ENCODE assay signal across 17 cellular contexts in the genomic region with DNA sequence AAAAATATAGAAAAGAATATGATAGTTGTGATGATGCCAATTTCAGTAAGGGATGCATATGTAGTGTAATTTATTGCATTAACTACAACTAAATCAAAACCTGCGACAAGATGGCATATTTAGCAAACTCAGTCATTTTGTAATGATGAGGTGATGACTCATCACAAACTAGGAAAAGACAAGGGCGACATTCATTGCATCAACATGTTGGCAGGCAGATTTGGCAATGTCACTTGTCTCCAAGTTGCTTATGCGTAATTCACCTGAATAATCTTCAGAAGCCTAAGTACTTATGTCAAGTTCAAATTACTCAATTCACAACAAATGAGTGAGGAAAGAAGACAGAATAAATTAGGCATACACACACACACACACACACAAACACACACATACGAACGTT.
DNase-seq lines count a peak whose midpoint lies in the region; ATAC-seq and TF ChIP-seq lines count a peak whose summit lies in the region.
"Had no signal": no experiment of that assay in that cellular context is flagged by ENCODE, and none has a peak within 500 bp of the region (broad histone marks: within the 10 kb centered on the region; RNA-seq: fewer than 3 reads in every experiment).

No MANE protein-coding gene starts in this region.

- no peaks in the 10 kb centered on the region for H4K20me1 ChIP-seq in SK-N-SH (ENCODE audit: insufficient read depth)

- H3K9me2 ChIP-seq in SK-N-SH = no peaks in the 10 kb centered on the region

- no peak overlapping the region for H3K27ac ChIP-seq in SK-N-SH (ENCODE audit: low read depth in 2 of 2, low read length in 1 of 2)
- H3K27ac ChIP-seq: neural progenitor cell, thyroid gland had no signal

- no peak overlapping the region for H3K4me2 ChIP-seq in SK-N-SH
- H3K4me2 ChIP-seq: neural progenitor cell had no signal

- H3K27me3 ChIP-seq in SK-N-SH (ENCODE audit: insufficient read depth) = no peaks in the 10 kb centered on the region
- H3K27me3 ChIP-seq: neural progenitor cell, thyroid gland had no signal

- TF ChIP-seq RAD21 in SK-N-SH (IDR thresholded peaks at IDR 0.05; ENCODE audit: low read length) = no peak

- TF ChIP-seq CTCF in SK-N-SH (IDR thresholded peaks at IDR 0.05) (no peak), NB4 (IDR thresholded peaks at IDR 0.05; ENCODE audit: low read depth, low read length) (no peak), epithelial cell of esophagus (IDR thresholded peaks at IDR 0.05; ENCODE audit: insufficient read depth, low read depth, low read length, missing control alignments) (no peak)

- H3F3A ChIP-seq in SK-N-SH (replicated peaks; ENCODE audit: insufficient read depth) = no peaks in the 10 kb centered on the region

- POLR2A ChIA-PET in SK-N-SH (lab: Yijun Ruan, JAX) = no interaction called here

- DNase-seq in SK-N-SH (no peak), NB4 (ENCODE audit: low read depth) (peak; percentile 56), epithelial cell of esophagus (ENCODE audit: low read depth) (peak; percentile 77), renal cortical epithelial cell (ENCODE audit: low read depth) (peak; percentile 28), NCI-H128 (lab: John Stamatoyannopoulos, UW; ENCODE audit: unreplicated experiment) (no peak), NCI-H2171 (lab: John Stamatoyannopoulos, UW) (no peak), NCI-H1930 (lab: John Stamatoyannopoulos, UW) (no peak)
- DNase-seq: activated CD4-positive, alpha-beta T cell treated with anti-CD3 and anti-CD28 coated beads, Interleukin-2, amount 10 ng/mL, durations not matched to agents 7 days and 5 days; activated CD8-positive, alpha-beta memory T cell treated with anti-CD3 and anti-CD28 coated beads, Interleukin-2, amount 50 U/mL, for 48 hours; activated gamma-delta T cell treated with Interleukin-2 at 50 U/mL for 16 hours; effector memory CD8-positive, alpha-beta T cell; midbrain; NCI-H2107; stimulated activated naive CD4-positive, alpha-beta T cell; thyroid gland had no signal

- no peaks in the 10 kb centered on the region for H3K36me3 ChIP-seq in SK-N-SH (replicated peaks in 1 of 2; ENCODE audit: control insufficient read depth in 1 of 2, insufficient read depth in 2 of 2, low read length in 1 of 2)
- H3K36me3 ChIP-seq: neural progenitor cell, thyroid gland had no signal

- no peak overlapping the region for H3K4me3 ChIP-seq in SK-N-SH (ENCODE audit: low read depth in 2 of 2, low read length in 1 of 2)
- H3K4me3 ChIP-seq in NB4 (ENCODE audit: low read depth, low read length) = no peak overlapping the region
- H3K4me3 ChIP-seq in epithelial cell of esophagus (ENCODE audit: low read length) = no peak overlapping the region
- H3K4me3 ChIP-seq: neural progenitor cell, thyroid gland had no signal

- no peak overlapping the region for H2AFZ ChIP-seq in SK-N-SH (ENCODE audit: low read depth)
- H2AFZ ChIP-seq: neural progenitor cell had no signal

- H3K9ac ChIP-seq in SK-N-SH = no peak overlapping the region
- H3K9ac ChIP-seq: neural progenitor cell had no signal

- no peak for ATAC-seq in SK-N-SH treated with all-trans-retinoic acid at 6 μM for 48 hours
- ATAC-seq: effector memory CD8-positive, alpha-beta T cell had no signal

- H3K79me2 ChIP-seq in SK-N-SH (ENCODE audit: insufficient read depth) = no peaks in the 10 kb centered on the region

- no peak for TF ChIP-seq EP300 in SK-N-SH (IDR thresholded peaks at IDR 0.05; ENCODE audit: borderline replicate concordance in 1 of 2, low read depth in 1 of 2, low read length in 1 of 2)

- no peaks in the 10 kb centered on the region for H3K4me1 ChIP-seq in SK-N-SH (ENCODE audit: control insufficient read depth in 1 of 2, insufficient read depth in 2 of 2, low read depth in 1 of 2, low read length in 1 of 2)
- H3K4me1 ChIP-seq: neural progenitor cell, thyroid gland had no signal

- no peaks in the 10 kb centered on the region for H3K9me3 ChIP-seq in SK-N-SH
- H3K9me3 ChIP-seq: thyroid gland had no signal

- 48% methylated on average over 5 of the region's 5 CpGs for WGBS in SK-N-SH (ENCODE audit: low lambda C conversion rate)

- no peak for TF ChIP-seq POLR2A in NB4 (IDR thresholded peaks at IDR 0.05; ENCODE audit: extremely low read depth, insufficient read length)

- CTCF ChIA-PET in SK-N-SH (lab: Yijun Ruan, JAX) = no interaction called here

TF ChIP-seq in SK-N-SH treated with all-trans-retinoic acid at 6 μM for 48 hours, 23 proteins besides CTCF, POLR2A, EP300 and RAD21:
- peak; percentile 12; the same call in 1 of the 2 replicates for TF ChIP-seq TOX (CRISPR knock-in tag; IDR thresholded peaks at IDR 0.05; ENCODE audit: borderline replicate concordance)
- peak; percentile 61 for TF ChIP-seq ZC3H10 (CRISPR knock-in tag; IDR thresholded peaks at IDR 0.05)
- TF ChIP-seq ZNF8 (CRISPR knock-in tag; IDR thresholded peaks at IDR 0.05) = no peak
- TF ChIP-seq ISL1 (CRISPR knock-in tag; IDR thresholded peaks at IDR 0.05) = peak; percentile 40; the same call in 1 of the 2 replicates

TF ChIP-seq in SK-N-SH, 30 proteins besides CTCF, POLR2A, EP300 and RAD21:
- TF ChIP-seq NRF1 (IDR thresholded peaks at IDR 0.05; ENCODE audit: low read depth, low read length) (no peak), SMC3 (IDR thresholded peaks at IDR 0.05; ENCODE audit: low read depth, low read length) (no peak), SIN3A (IDR thresholded peaks at IDR 0.05; ENCODE audit: borderline replicate concordance, low read depth, low read length) (no peak), GATA2 (CRISPR knock-in tag; IDR thresholded peaks at IDR 0.05) (no peak), MXI1 (IDR thresholded peaks at IDR 0.05; ENCODE audit: low read depth, low read length) (no peak), FOXJ3 (CRISPR knock-in tag; IDR thresholded peaks at IDR 0.05) (no peak), TCF12 (IDR thresholded peaks at IDR 0.05) (no peak), RXRA (IDR thresholded peaks at IDR 0.05; ENCODE audit: borderline replicate concordance, low read depth) (no peak), FOXM1 (IDR thresholded peaks at IDR 0.05; ENCODE audit: low read depth) (no peak), YY1 (IDR thresholded peaks at IDR 0.05; ENCODE audit: low read depth) (no peak), RFX5 (IDR thresholded peaks at IDR 0.05; ENCODE audit: low read length) (no peak), EZH2phosphoT487 (IDR thresholded peaks at IDR 0.05; ENCODE audit: borderline replicate concordance, low read depth) (no peak), RCOR1 (IDR thresholded peaks at IDR 0.05; ENCODE audit: low read length) (no peak)
- TF ChIP-seq, protein P1, sequence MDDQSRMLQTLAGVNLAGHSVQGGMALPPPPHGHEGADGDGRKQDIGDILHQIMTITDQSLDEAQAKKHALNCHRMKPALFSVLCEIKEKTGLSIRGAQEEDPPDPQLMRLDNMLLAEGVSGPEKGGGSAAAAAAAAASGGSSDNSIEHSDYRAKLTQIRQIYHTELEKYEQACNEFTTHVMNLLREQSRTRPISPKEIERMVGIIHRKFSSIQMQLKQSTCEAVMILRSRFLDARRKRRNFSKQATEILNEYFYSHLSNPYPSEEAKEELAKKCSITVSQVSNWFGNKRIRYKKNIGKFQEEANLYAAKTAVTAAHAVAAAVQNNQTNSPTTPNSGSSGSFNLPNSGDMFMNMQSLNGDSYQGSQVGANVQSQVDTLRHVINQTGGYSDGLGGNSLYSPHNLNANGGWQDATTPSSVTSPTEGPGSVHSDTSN (IDR thresholded peaks at IDR 0.05) = no peak
- TF ChIP-seq, protein P2, sequence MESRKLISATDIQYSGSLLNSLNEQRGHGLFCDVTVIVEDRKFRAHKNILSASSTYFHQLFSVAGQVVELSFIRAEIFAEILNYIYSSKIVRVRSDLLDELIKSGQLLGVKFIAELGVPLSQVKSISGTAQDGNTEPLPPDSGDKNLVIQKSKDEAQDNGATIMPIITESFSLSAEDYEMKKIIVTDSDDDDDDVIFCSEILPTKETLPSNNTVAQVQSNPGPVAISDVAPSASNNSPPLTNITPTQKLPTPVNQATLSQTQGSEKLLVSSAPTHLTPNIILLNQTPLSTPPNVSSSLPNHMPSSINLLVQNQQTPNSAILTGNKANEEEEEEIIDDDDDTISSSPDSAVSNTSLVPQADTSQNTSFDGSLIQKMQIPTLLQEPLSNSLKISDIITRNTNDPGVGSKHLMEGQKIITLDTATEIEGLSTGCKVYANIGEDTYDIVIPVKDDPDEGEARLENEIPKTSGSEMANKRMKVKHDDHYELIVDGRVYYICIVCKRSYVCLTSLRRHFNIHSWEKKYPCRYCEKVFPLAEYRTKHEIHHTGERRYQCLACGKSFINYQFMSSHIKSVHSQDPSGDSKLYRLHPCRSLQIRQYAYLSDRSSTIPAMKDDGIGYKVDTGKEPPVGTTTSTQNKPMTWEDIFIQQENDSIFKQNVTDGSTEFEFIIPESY (IDR thresholded peaks at IDR 0.05; ENCODE audit: borderline replicate concordance, low read depth) = no peak

Comparison
In these comparisons a context has a peak if more than half of its experiments do, and no peak if none do; other contexts are left out.
1. DNase-seq: peak in NB4 (single experiment), epithelial cell of esophagus (single experiment) and renal cortical epithelial cell (single experiment); none in SK-N-SH (single experiment), NCI-H128 (single experiment), NCI-H2171 (single experiment) and NCI-H1930 (0 of 2).